In genomic region chr20:44644384-44645131, GRCh38 we compare ENCODE assay signal across 8 cellular contexts. TPM values are rescaled to one million over a fixed set of nuclear protein-coding genes. Genes with fewer than 3 reads are reported as not detected.
A peak's percentile ranks its signal among the peaks of the same experiment; 100 is the strongest.
DNase-seq lines count a peak whose midpoint lies in the region; ATAC-seq and TF ChIP-seq lines count a peak whose summit lies in the region.

No MANE protein-coding gene starts in this region.

- in situ Hi-C loops in GM23248 (cut with MboI) = no loop called here

- no peaks in the 10 kb centered on the region for H3K27me3 Mint-ChIP-seq in effector memory CD8-positive, alpha-beta T cell
- H3K27me3 Mint-ChIP-seq in GM23338 (ENCODE audit: insufficient read depth, low read depth, poor library complexity) = peaks cover 36% of the 10 kb centered on the region

- H3K79me2 ChIP-seq in GM23248 (ENCODE audit: insufficient read depth) (no peaks in the 10 kb centered on the region), GM23338 (replicated peaks; ENCODE audit: insufficient read depth) (no peaks in the 10 kb centered on the region)

- H3K4me1 ChIP-seq in GM23248 (ENCODE audit: insufficient read depth) (peaks cover 31% of the 10 kb centered on the region), GM23338 (ENCODE audit: insufficient read depth) (peaks cover 37% of the 10 kb centered on the region)

- H3K9ac ChIP-seq in GM23248 = peak overlapping the region; percentile 71

- H3K36me3 ChIP-seq in GM23248 (ENCODE audit: low read depth) = no peaks in the 10 kb centered on the region
- H3K36me3 ChIP-seq in GM23338 (ENCODE audit: insufficient read depth) = no peaks in the 10 kb centered on the region

- H3K4me2 ChIP-seq in GM23248 (ENCODE audit: unreplicated experiment) (no peak overlapping the region), GM23338 (no peak overlapping the region)

- DNase-seq in GM23248 = no peak
- peak; percentile 52 for DNase-seq in T-helper 22 cell (ENCODE audit: low read depth)
- DNase-seq in effector memory CD8-positive, alpha-beta T cell = peak; percentile 44 to 52 (median 48)
- peak; percentile 34 for DNase-seq in stimulated activated CD4-positive, alpha-beta T cell treated with anti-CD3 and anti-CD28 coated beads, Interleukin-1b, Interleukin-23, amount 100 ng/mL, for 48 hours
- DNase-seq in NCI-H2081 (lab: John Stamatoyannopoulos, UW) = no peak
- DNase-seq in NOMO-1 treated with dmso at 0.1 percent for 144 hours (lab: John Stamatoyannopoulos, UW; ENCODE audit: unreplicated experiment) = no peak
- DNase-seq in superior temporal gyrus (ENCODE audit: extremely low spot score) = no peak
- no peak for DNase-seq in GM23338 (ENCODE audit: low spot score)

- no peaks in the 10 kb centered on the region for H3K27me3 ChIP-seq in GM23248 (replicated peaks; ENCODE audit: insufficient read depth)
- H3K27me3 ChIP-seq in GM23338 (ENCODE audit: insufficient read depth) = no peaks in the 10 kb centered on the region

- no peaks in the 10 kb centered on the region for H3K9me3 Mint-ChIP-seq in effector memory CD8-positive, alpha-beta T cell
- H3K9me3 Mint-ChIP-seq in GM23338 = peaks cover 3% of the 10 kb centered on the region; the same call in 1 of the 3 replicates

- H3F3A ChIP-seq in GM23248 (ENCODE audit: insufficient read depth) = peaks cover 9% of the 10 kb centered on the region; the same call in 1 of the 2 replicates
- H3F3A ChIP-seq in GM23338 (replicated peaks; ENCODE audit: low read depth) = 0 out of 2 replicates have a peak, but pooled peaks cover 3% of the 10 kb centered on the region

- peaks cover 75 to 77% of the 10 kb centered on the region in 2 donors for H3K4me1 Mint-ChIP-seq in effector memory CD8-positive, alpha-beta T cell (ENCODE audit: low read depth in 2 of 2)
- peaks cover 62% of the 10 kb centered on the region for H3K4me1 Mint-ChIP-seq in GM23338

- H4K20me1 ChIP-seq in GM23248 (ENCODE audit: insufficient read depth) = no peaks in the 10 kb centered on the region
- no peaks in the 10 kb centered on the region; the same call in 1 of the 2 replicates for H4K20me1 ChIP-seq in GM23338 (replicated peaks; ENCODE audit: insufficient read depth)

- H3K4me3 ChIP-seq in GM23248 (no peak overlapping the region), GM23338 (no peak overlapping the region)

- peak; percentile 61 for ATAC-seq in effector memory CD8-positive, alpha-beta T cell (replicated peaks)
- ATAC-seq in GM23338 = no peak

- H3K4me3 Mint-ChIP-seq in effector memory CD8-positive, alpha-beta T cell = peak overlapping the region; percentile 74 to 75
- no peak overlapping the region for H3K4me3 Mint-ChIP-seq in GM23338

- H3K9me3 ChIP-seq in GM23248 (ENCODE audit: low read depth) = no peaks in the 10 kb centered on the region

- H3K27ac ChIP-seq in GM23248 (peak overlapping the region; percentile 91), GM23338 (ENCODE audit: low read depth) (no peak overlapping the region)

- peak overlapping the region; percentile 92 to 98 for H3K27ac Mint-ChIP-seq in effector memory CD8-positive, alpha-beta T cell
- H3K27ac Mint-ChIP-seq in GM23338 = no peak overlapping the region

- no peak overlapping the region for H2AFZ ChIP-seq in GM23248
- no peak overlapping the region for H2AFZ ChIP-seq in GM23338

- H3K36me3 Mint-ChIP-seq in effector memory CD8-positive, alpha-beta T cell (ENCODE audit: insufficient read depth) = peaks cover 15% of the 10 kb centered on the region
- peaks cover 15% of the 10 kb centered on the region for H3K36me3 Mint-ChIP-seq in GM23338 (ENCODE audit: low read depth)

- no peaks in the 10 kb centered on the region for H3K9me2 ChIP-seq in GM23248 (ENCODE audit: insufficient read depth)
- H3K9me2 ChIP-seq in GM23338 (ENCODE audit: insufficient read depth) = no peaks in the 10 kb centered on the region

- TF ChIP-seq CTCF in GM23338 (conservative IDR thresholded peaks at IDR 0.05; ENCODE audit: low read depth in 2 of 2) = no peak

- WGBS in GM23248 (ENCODE audit: low coverage in 1 of 2, low lambda C conversion rate in 2 of 2, missing lambda C conversion rate in 2 of 2), 2 experiments = 86 to 90% methylated on average over 11 of the region's 11 CpGs

TF ChIP-seq in GM23338, 12 proteins besides CTCF, POLR2A, EP300 and RAD21:
- TF ChIP-seq REST (IDR thresholded peaks at IDR 0.05; ENCODE audit: unreplicated experiment) = no peak
- no peak for TF ChIP-seq STAT1 (IDR thresholded peaks at IDR 0.05; ENCODE audit: unreplicated experiment)
- TF ChIP-seq EZH2phosphoT487 (IDR thresholded peaks at IDR 0.05; ENCODE audit: unreplicated experiment) = no peak
- no peak for TF ChIP-seq ZNF114 (CRISPR knock-in tag; IDR thresholded peaks at IDR 0.05)

RNA-seq across cellular contexts. Expression of gene ADA, which starts 6.9 kb away (rescaled TPM):
- 7.0 and 8.6 TPM in 2 replicates for total RNA-seq in GM23248 (2014; rRNA removed; shearing (Covaris generic))
- polyA plus RNA-seq in GM23248 (2016; fragmentation: Nextera tagmentation; extraction: Ambion mirVana) (17.5 and 19.3 TPM in 2 replicates), GM23338 (2016; fragmentation: Nextera tagmentation; extraction: Ambion mirVana) (14.6 and 15.8 TPM in 2 replicates)
- total RNA-seq in GM23338 (2014; rRNA removed; shearing (Covaris generic)) = 12.7 and 16.2 TPM in 2 replicates

Comparison
In these comparisons a context has a peak if more than half of its experiments do, and no peak if none do; other contexts are left out.
1. DNase-seq: peak in T-helper 22 cell (single experiment), effector memory CD8-positive, alpha-beta T cell (3 of 3) and stimulated activated CD4-positive, alpha-beta T cell treated with anti-CD3 and anti-CD28 coated beads, Interleukin-1b, Interleukin-23, amount 100 ng/mL, for 48 hours (single experiment); none in GM23248 (single experiment), NCI-H2081 (0 of 2), NOMO-1 treated with dmso at 0.1 percent for 144 hours (single experiment), superior temporal gyrus (single experiment) and GM23338 (single experiment).